ENCODE assay signal across 1 cellular context in the genomic region with DNA sequence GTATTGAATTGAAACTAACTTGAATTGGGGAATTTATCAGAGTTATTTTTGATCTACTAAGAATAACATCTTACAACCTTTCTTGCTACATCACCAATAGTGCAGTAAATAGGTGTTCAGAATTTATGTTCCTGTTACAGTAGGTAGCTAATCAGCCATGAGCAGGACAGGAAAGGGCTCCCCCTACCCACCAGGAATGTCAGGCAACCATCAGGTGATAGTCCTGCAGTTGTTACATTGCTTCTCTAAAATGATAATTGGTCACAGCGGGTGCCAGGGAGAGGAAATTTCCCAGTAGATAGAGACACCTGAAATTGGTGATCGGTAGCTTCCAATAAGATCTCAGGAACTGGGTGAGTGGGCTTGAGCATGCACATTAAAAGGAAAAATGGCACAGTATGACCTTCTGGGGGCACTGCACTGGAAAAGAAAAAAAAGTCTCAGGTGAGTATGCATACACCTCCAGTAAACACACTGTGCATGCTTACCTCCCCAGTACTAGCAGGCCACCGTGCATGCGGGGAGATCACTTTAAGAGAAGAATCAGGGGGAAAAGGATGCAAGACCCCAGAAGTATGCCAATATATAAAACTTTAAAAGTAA.
TF ChIP-seq lines count a peak whose summit lies in the region.

No MANE protein-coding gene starts in this region.

TF ChIP-seq in WTC11, 78 proteins besides CTCF, POLR2A, EP300 and RAD21 (continued from another document):
- no peak for TF ChIP-seq RELA (CRISPR knock-in tag; IDR thresholded peaks at IDR 0.05; ENCODE audit: borderline replicate concordance)
- TF ChIP-seq ZNF423 (CRISPR knock-in tag; IDR thresholded peaks at IDR 0.05): no peak
- no peak for TF ChIP-seq ZNF219 (CRISPR knock-in tag; IDR thresholded peaks at IDR 0.05; ENCODE audit: borderline replicate concordance)
- TF ChIP-seq, protein P1, sequence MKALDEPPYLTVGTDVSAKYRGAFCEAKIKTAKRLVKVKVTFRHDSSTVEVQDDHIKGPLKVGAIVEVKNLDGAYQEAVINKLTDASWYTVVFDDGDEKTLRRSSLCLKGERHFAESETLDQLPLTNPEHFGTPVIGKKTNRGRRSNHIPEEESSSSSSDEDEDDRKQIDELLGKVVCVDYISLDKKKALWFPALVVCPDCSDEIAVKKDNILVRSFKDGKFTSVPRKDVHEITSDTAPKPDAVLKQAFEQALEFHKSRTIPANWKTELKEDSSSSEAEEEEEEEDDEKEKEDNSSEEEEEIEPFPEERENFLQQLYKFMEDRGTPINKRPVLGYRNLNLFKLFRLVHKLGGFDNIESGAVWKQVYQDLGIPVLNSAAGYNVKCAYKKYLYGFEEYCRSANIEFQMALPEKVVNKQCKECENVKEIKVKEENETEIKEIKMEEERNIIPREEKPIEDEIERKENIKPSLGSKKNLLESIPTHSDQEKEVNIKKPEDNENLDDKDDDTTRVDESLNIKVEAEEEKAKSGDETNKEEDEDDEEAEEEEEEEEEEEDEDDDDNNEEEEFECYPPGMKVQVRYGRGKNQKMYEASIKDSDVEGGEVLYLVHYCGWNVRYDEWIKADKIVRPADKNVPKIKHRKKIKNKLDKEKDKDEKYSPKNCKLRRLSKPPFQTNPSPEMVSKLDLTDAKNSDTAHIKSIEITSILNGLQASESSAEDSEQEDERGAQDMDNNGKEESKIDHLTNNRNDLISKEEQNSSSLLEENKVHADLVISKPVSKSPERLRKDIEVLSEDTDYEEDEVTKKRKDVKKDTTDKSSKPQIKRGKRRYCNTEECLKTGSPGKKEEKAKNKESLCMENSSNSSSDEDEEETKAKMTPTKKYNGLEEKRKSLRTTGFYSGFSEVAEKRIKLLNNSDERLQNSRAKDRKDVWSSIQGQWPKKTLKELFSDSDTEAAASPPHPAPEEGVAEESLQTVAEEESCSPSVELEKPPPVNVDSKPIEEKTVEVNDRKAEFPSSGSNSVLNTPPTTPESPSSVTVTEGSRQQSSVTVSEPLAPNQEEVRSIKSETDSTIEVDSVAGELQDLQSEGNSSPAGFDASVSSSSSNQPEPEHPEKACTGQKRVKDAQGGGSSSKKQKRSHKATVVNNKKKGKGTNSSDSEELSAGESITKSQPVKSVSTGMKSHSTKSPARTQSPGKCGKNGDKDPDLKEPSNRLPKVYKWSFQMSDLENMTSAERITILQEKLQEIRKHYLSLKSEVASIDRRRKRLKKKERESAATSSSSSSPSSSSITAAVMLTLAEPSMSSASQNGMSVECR (CRISPR knock-in tag; IDR thresholded peaks at IDR 0.05; ENCODE audit: borderline replicate concordance): no peak
- TF ChIP-seq, protein P2, sequence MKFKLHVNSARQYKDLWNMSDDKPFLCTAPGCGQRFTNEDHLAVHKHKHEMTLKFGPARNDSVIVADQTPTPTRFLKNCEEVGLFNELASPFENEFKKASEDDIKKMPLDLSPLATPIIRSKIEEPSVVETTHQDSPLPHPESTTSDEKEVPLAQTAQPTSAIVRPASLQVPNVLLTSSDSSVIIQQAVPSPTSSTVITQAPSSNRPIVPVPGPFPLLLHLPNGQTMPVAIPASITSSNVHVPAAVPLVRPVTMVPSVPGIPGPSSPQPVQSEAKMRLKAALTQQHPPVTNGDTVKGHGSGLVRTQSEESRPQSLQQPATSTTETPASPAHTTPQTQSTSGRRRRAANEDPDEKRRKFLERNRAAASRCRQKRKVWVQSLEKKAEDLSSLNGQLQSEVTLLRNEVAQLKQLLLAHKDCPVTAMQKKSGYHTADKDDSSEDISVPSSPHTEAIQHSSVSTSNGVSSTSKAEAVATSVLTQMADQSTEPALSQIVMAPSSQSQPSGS (CRISPR knock-in tag; IDR thresholded peaks at IDR 0.05; ENCODE audit: borderline replicate concordance, low read depth): no peak
- TF ChIP-seq, protein P3, sequence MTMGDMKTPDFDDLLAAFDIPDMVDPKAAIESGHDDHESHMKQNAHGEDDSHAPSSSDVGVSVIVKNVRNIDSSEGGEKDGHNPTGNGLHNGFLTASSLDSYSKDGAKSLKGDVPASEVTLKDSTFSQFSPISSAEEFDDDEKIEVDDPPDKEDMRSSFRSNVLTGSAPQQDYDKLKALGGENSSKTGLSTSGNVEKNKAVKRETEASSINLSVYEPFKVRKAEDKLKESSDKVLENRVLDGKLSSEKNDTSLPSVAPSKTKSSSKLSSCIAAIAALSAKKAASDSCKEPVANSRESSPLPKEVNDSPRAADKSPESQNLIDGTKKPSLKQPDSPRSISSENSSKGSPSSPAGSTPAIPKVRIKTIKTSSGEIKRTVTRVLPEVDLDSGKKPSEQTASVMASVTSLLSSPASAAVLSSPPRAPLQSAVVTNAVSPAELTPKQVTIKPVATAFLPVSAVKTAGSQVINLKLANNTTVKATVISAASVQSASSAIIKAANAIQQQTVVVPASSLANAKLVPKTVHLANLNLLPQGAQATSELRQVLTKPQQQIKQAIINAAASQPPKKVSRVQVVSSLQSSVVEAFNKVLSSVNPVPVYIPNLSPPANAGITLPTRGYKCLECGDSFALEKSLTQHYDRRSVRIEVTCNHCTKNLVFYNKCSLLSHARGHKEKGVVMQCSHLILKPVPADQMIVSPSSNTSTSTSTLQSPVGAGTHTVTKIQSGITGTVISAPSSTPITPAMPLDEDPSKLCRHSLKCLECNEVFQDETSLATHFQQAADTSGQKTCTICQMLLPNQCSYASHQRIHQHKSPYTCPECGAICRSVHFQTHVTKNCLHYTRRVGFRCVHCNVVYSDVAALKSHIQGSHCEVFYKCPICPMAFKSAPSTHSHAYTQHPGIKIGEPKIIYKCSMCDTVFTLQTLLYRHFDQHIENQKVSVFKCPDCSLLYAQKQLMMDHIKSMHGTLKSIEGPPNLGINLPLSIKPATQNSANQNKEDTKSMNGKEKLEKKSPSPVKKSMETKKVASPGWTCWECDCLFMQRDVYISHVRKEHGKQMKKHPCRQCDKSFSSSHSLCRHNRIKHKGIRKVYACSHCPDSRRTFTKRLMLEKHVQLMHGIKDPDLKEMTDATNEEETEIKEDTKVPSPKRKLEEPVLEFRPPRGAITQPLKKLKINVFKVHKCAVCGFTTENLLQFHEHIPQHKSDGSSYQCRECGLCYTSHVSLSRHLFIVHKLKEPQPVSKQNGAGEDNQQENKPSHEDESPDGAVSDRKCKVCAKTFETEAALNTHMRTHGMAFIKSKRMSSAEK (CRISPR knock-in tag; IDR thresholded peaks at IDR 0.05; ENCODE audit: borderline replicate concordance): no peak
- TF ChIP-seq, protein P4, sequence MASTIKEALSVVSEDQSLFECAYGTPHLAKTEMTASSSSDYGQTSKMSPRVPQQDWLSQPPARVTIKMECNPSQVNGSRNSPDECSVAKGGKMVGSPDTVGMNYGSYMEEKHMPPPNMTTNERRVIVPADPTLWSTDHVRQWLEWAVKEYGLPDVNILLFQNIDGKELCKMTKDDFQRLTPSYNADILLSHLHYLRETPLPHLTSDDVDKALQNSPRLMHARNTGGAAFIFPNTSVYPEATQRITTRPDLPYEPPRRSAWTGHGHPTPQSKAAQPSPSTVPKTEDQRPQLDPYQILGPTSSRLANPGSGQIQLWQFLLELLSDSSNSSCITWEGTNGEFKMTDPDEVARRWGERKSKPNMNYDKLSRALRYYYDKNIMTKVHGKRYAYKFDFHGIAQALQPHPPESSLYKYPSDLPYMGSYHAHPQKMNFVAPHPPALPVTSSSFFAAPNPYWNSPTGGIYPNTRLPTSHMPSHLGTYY (CRISPR knock-in tag; IDR thresholded peaks at IDR 0.05): no peak
- no peak for TF ChIP-seq TCF7 (CRISPR knock-in tag; IDR thresholded peaks at IDR 0.05; ENCODE audit: low read depth)
- TF ChIP-seq, protein P5, sequence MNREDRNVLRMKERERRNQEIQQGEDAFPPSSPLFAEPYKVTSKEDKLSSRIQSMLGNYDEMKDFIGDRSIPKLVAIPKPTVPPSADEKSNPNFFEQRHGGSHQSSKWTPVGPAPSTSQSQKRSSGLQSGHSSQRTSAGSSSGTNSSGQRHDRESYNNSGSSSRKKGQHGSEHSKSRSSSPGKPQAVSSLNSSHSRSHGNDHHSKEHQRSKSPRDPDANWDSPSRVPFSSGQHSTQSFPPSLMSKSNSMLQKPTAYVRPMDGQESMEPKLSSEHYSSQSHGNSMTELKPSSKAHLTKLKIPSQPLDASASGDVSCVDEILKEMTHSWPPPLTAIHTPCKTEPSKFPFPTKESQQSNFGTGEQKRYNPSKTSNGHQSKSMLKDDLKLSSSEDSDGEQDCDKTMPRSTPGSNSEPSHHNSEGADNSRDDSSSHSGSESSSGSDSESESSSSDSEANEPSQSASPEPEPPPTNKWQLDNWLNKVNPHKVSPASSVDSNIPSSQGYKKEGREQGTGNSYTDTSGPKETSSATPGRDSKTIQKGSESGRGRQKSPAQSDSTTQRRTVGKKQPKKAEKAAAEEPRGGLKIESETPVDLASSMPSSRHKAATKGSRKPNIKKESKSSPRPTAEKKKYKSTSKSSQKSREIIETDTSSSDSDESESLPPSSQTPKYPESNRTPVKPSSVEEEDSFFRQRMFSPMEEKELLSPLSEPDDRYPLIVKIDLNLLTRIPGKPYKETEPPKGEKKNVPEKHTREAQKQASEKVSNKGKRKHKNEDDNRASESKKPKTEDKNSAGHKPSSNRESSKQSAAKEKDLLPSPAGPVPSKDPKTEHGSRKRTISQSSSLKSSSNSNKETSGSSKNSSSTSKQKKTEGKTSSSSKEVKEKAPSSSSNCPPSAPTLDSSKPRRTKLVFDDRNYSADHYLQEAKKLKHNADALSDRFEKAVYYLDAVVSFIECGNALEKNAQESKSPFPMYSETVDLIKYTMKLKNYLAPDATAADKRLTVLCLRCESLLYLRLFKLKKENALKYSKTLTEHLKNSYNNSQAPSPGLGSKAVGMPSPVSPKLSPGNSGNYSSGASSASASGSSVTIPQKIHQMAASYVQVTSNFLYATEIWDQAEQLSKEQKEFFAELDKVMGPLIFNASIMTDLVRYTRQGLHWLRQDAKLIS (CRISPR knock-in tag; IDR thresholded peaks at IDR 0.05; ENCODE audit: borderline replicate concordance): no peak
- TF ChIP-seq HMGA2 (CRISPR knock-in tag; IDR thresholded peaks at IDR 0.05): no peak
- TF ChIP-seq, protein P6, sequence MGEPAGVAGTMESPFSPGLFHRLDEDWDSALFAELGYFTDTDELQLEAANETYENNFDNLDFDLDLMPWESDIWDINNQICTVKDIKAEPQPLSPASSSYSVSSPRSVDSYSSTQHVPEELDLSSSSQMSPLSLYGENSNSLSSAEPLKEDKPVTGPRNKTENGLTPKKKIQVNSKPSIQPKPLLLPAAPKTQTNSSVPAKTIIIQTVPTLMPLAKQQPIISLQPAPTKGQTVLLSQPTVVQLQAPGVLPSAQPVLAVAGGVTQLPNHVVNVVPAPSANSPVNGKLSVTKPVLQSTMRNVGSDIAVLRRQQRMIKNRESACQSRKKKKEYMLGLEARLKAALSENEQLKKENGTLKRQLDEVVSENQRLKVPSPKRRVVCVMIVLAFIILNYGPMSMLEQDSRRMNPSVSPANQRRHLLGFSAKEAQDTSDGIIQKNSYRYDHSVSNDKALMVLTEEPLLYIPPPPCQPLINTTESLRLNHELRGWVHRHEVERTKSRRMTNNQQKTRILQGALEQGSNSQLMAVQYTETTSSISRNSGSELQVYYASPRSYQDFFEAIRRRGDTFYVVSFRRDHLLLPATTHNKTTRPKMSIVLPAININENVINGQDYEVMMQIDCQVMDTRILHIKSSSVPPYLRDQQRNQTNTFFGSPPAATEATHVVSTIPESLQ (CRISPR knock-in tag; IDR thresholded peaks at IDR 0.05): no peak
- TF ChIP-seq SMAD3 (CRISPR knock-in tag; IDR thresholded peaks at IDR 0.05; ENCODE audit: borderline replicate concordance): no peak
TF ChIP-seq in WTC11: peak in this region for 0.
